Comparison of ENCODE assay signal across 32 cellular contexts in genomic region chr6:133802861-133803260, GRCh38.
"Had no signal": no experiment of that assay in that cellular context is flagged by ENCODE, and none has a peak within 500 bp of the region (broad histone marks: within the 10 kb centered on the region; RNA-seq: fewer than 3 reads in every experiment).

No MANE protein-coding gene starts in this region.

- H3K27ac Mint-ChIP-seq: activated CD4-positive, alpha-beta T cell treated with anti-CD3 and anti-CD28 coated beads, Interleukin-2, amount 10 ng/mL, durations not matched to agents 24 days and 14 days; activated CD8-positive, alpha-beta T cell treated with anti-CD3 and anti-CD28 coated beads for 36 hours; activated naive CD4-positive, alpha-beta T cell treated with anti-CD3 and anti-CD28 coated beads, Interleukin-2, amount 50 U/mL, for 24 hours; activated naive CD8-positive, alpha-beta T cell treated with anti-CD3 and anti-CD28 coated beads, Interleukin-2, amount 10 ng/mL, durations not matched to agents 7 days and 5 days; activated T-cell treated with anti-CD3 and anti-CD28 coated beads, Interleukin-2, amount 50 U/mL, for 24 hours; activated T-helper 2 cell treated with anti-CD3 and anti-CD28 coated beads, Interferon-gamma antibody, Interleukin-2, Interleukin-4, amounts not matched to agents 10 μg/mL and 5 μg/mL and 100 μg/mL, durations not matched to agents 14 hours and 24 hours and 36 hours; T-helper 1 cell treated with Interleukin-12 subunit alpha and Interleukin-12 subunit beta and Interleukin-4 antibody, amounts not matched to agents 30 μg/mL and 1 μg/mL, for 36 hours; T-helper 2 cell treated with Interferon-gamma antibody and Interleukin-4, amounts not matched to agents 5 μg/mL and 100 μg/mL, for 36 hours had no signal

- H3K36me3 Mint-ChIP-seq: activated naive CD4-positive, alpha-beta T cell treated with anti-CD3 and anti-CD28 coated beads, Interleukin-2, amount 50 U/mL, for 24 hours; activated naive CD8-positive, alpha-beta T cell treated with anti-CD3 and anti-CD28 coated beads, Interleukin-2, amount 10 ng/mL, durations not matched to agents 7 days and 5 days had no signal

- H3K4me3 ChIP-seq: ascending aorta, body of pancreas, breast epithelium, Peyer's patch, SJSA1 had no signal

- ATAC-seq: activated CD8-positive, alpha-beta T cell treated with anti-CD3 and anti-CD28 coated beads for 36 hours; body of pancreas; PC-3 had no signal

- H3K36me3 ChIP-seq: ascending aorta, breast epithelium, Peyer's patch, SJSA1 had no signal

- H3K4me2 ChIP-seq: KMS-11, SK-N-SH had no signal

- H3K9ac ChIP-seq: KMS-11, SK-N-SH had no signal

- H3K4me3 Mint-ChIP-seq: activated CD4-positive, alpha-beta T cell treated with anti-CD3 and anti-CD28 coated beads, Interleukin-2, amount 10 ng/mL, durations not matched to agents 24 days and 14 days; activated CD8-positive, alpha-beta T cell treated with anti-CD3 and anti-CD28 coated beads for 36 hours; activated naive CD4-positive, alpha-beta T cell treated with anti-CD3 and anti-CD28 coated beads, Interleukin-2, amount 50 U/mL, for 24 hours; activated naive CD8-positive, alpha-beta T cell treated with anti-CD3 and anti-CD28 coated beads, Interleukin-2, amount 10 ng/mL, durations not matched to agents 7 days and 5 days; activated T-cell treated with anti-CD3 and anti-CD28 coated beads, Interleukin-2, amount 50 U/mL, for 24 hours; T-helper 1 cell treated with Interleukin-12 subunit alpha and Interleukin-12 subunit beta and Interleukin-4 antibody, amounts not matched to agents 30 μg/mL and 1 μg/mL, for 36 hours; T-helper 2 cell treated with Interferon-gamma antibody and Interleukin-4, amounts not matched to agents 5 μg/mL and 100 μg/mL, for 36 hours had no signal

- H3K27ac ChIP-seq: ascending aorta, body of pancreas, breast epithelium, KMS-11, Peyer's patch, SJSA1 had no signal

- FAIRE-seq: TTC549 had no signal

- H3K9me3 ChIP-seq: body of pancreas, Peyer's patch, SJSA1, SK-N-SH had no signal

- H3K27me3 ChIP-seq: ascending aorta, body of pancreas, breast epithelium, Peyer's patch, SJSA1 had no signal

- DNase-seq: activated CD4-positive, alpha-beta T cell treated with anti-CD3 and anti-CD28 coated beads, Interleukin-2, amount 10 ng/mL, durations not matched to agents 24 days and 14 days; activated CD4-positive, alpha-beta T cell treated with anti-CD3 and anti-CD28 coated beads, Interleukin-2, amount 50 U/mL, for 4 hours; activated CD8-positive, alpha-beta T cell treated with anti-CD3 and anti-CD28 coated beads for 36 hours; activated gamma-delta T cell; activated naive CD4-positive, alpha-beta T cell treated with Interleukin-2 at 50 U/mL for 16 hours; activated naive CD8-positive, alpha-beta T cell treated with anti-CD3 and anti-CD28 coated beads, Interleukin-2, amount 10 ng/mL, durations not matched to agents 7 days and 5 days; activated T-cell treated with anti-CD3 and anti-CD28 coated beads, Interleukin-2, amount 50 U/mL, for 24 hours; amygdala; body of pancreas; NCI-H1048; NCI-H1105 treated with DMSO at 0.1 percent for 48 hours; NCI-H1436; NCI-H1694 treated with DMSO at 0.1 percent for 48 hours; NCI-H2029; NCI-H510A; NCI-H526; NCI-H748 treated with DMSO at 0.1 percent for 48 hours; NK-92 treated with Interleukin-12 subunit alpha and Interleukin-12 subunit beta, amount 100 ng/mL, for 24 hours; PC-3; Peyer's patch; RPMI8226; SHP77 treated with DMSO at 0.1 percent for 48 hours; SK-N-SH had no signal

- H3K4me1 Mint-ChIP-seq: activated CD4-positive, alpha-beta T cell treated with anti-CD3 and anti-CD28 coated beads, Interleukin-2, amount 10 ng/mL, durations not matched to agents 24 days and 14 days; activated naive CD4-positive, alpha-beta T cell treated with anti-CD3 and anti-CD28 coated beads, Interleukin-2, amount 50 U/mL, for 24 hours; activated naive CD8-positive, alpha-beta T cell treated with anti-CD3 and anti-CD28 coated beads, Interleukin-2, amount 10 ng/mL, durations not matched to agents 7 days and 5 days had no signal

- H3K4me1 ChIP-seq: body of pancreas, breast epithelium, Peyer's patch, SJSA1 had no signal

- H3K9me3 Mint-ChIP-seq: activated CD4-positive, alpha-beta T cell treated with anti-CD3 and anti-CD28 coated beads, Interleukin-2, amount 10 ng/mL, durations not matched to agents 24 days and 14 days; activated CD8-positive, alpha-beta T cell treated with anti-CD3 and anti-CD28 coated beads for 36 hours; activated naive CD4-positive, alpha-beta T cell treated with anti-CD3 and anti-CD28 coated beads, Interleukin-2, amount 50 U/mL, for 24 hours; activated naive CD8-positive, alpha-beta T cell treated with anti-CD3 and anti-CD28 coated beads, Interleukin-2, amount 10 ng/mL, durations not matched to agents 7 days and 5 days; activated T-cell treated with anti-CD3 and anti-CD28 coated beads, Interleukin-2, amount 50 U/mL, for 24 hours; activated T-helper 2 cell treated with anti-CD3 and anti-CD28 coated beads, Interferon-gamma antibody, Interleukin-2, Interleukin-4, amounts not matched to agents 10 μg/mL and 5 μg/mL and 100 μg/mL, durations not matched to agents 14 hours and 24 hours and 36 hours; T-helper 1 cell treated with Interleukin-12 subunit alpha and Interleukin-12 subunit beta and Interleukin-4 antibody, amounts not matched to agents 30 μg/mL and 1 μg/mL, for 36 hours; T-helper 2 cell treated with Interferon-gamma antibody and Interleukin-4, amounts not matched to agents 5 μg/mL and 100 μg/mL, for 36 hours had no signal
